In genomic region chr2:96507957-96508520, GRCh38 we compare ENCODE assay signal across 8 cellular contexts. TPM values are rescaled to one million over a fixed set of nuclear protein-coding genes. Genes with fewer than 3 reads are reported as not detected.
DNase-seq lines count a peak whose midpoint lies in the region; ATAC-seq, FAIRE-seq and TF ChIP-seq lines count a peak whose summit lies in the region.

No MANE protein-coding gene starts in this region.

- RAD21 ChIA-PET in GM12878 (lab: Charles Lee; ENCODE audit: unreplicated experiment) = interaction anchor here (1.0 to 9.9 kb wide), 4 partner anchors 21 to 173 kb away, joined by 3 to 144 read pairs (median 32); partner anchors contain the start of gene NCAPH

- H3K4me3 Mint-ChIP-seq in immature natural killer cell = peak overlapping the region; percentile 62 to 78 (median 75)

- BruUV-seq in GM12878 (replicated peaks; lab: Mats Ljungman, UMichigan) = no TSS peak

- CTCF ChIA-PET in GM12878 (lab: Yijun Ruan, JAX) = interaction anchor here (0.9 to 13.0 kb wide), 19 partner anchors 10 to 328 kb away, joined by 3 to 307 read pairs (median 7); no protein-coding TSS in a partner anchor

- peak overlapping the region; percentile 73 for H3K4me3 ChIP-seq in GM23248
- peak overlapping the region; percentile 42; the same call in 1 of the 2 replicates for H3K4me3 ChIP-seq in GM12878

- H3K27ac Mint-ChIP-seq in immature natural killer cell = peak overlapping the region in 2 of 6 donors; percentile 46 to 62

- H3K4me1 Mint-ChIP-seq in immature natural killer cell = peaks cover 16 to 22% of the 10 kb centered on the region in 2 donors

- H3F3A ChIP-seq in GM23248 (ENCODE audit: insufficient read depth) = peaks cover 5% of the 10 kb centered on the region; the same call in 1 of the 2 replicates

- H3K9me3 Mint-ChIP-seq in immature natural killer cell = no peaks in the 10 kb centered on the region

- SMC1A ChIA-PET in GM12878 (lab: Charles Lee; ENCODE audit: uncharacterized antibody, unreplicated experiment) = interaction anchor here (0.6 to 8.1 kb wide), 6 partner anchors 19 to 371 kb away, joined by 3 to 123 read pairs (median 12); no protein-coding TSS in a partner anchor

- no peak for TF ChIP-seq EP300 in GM12878 (IDR thresholded peaks at IDR 0.05; ENCODE audit: borderline replicate concordance in 1 of 2, control insufficient read depth in 1 of 2, low read depth in 2 of 2, low read length in 2 of 2)

- peak; percentile 80 for ATAC-seq in GM12878

- TF ChIP-seq POLR2A in GM12878 (IDR thresholded peaks at IDR 0.05; ENCODE audit: low read depth, low read length) = no peak

- H3K9me2 ChIP-seq in GM23248 (ENCODE audit: insufficient read depth) = no peaks in the 10 kb centered on the region

- intact Hi-C loops in GM12878 (cut with micrococcal nuclease; ENCODE audit: unreplicated experiment) = no loop called here

- H3K27ac ChIP-seq in GM23248 (no peak overlapping the region), GM12878 (ENCODE audit: control insufficient read depth, insufficient read depth) (no peak overlapping the region)

- H3K27me3 Mint-ChIP-seq in immature natural killer cell (ENCODE audit: low read depth in 3 of 3) = peaks cover 0 to 5% (median 3%) of the 10 kb centered on the region in 3 donors

- no peaks in the 10 kb centered on the region for H3K36me3 ChIP-seq in GM23248 (ENCODE audit: low read depth)
- no peaks in the 10 kb centered on the region for H3K36me3 ChIP-seq in GM12878 (ENCODE audit: control insufficient read depth in 2 of 2, insufficient read depth in 2 of 2, low read length in 1 of 2)

- FAIRE-seq in D721Med (lab: Jason Lieb, UNC) (no peak), GM12878 (lab: Jason Lieb, UNC) (no peak)

- H3K27me3 ChIP-seq in GM23248 (replicated peaks; ENCODE audit: insufficient read depth) (no peaks in the 10 kb centered on the region), GM12878 (replicated peaks in 1 of 2; ENCODE audit: control insufficient read depth in 2 of 2, insufficient read depth in 2 of 2, low read length in 1 of 2) (no peaks in the 10 kb centered on the region)

- H3K4me2 ChIP-seq in GM23248 (ENCODE audit: unreplicated experiment) (peak overlapping the region; percentile 96), GM12878 (ENCODE audit: control insufficient read depth, insufficient read depth) (peak overlapping the region; percentile 85)

- WGBS in GM23248 (ENCODE audit: low coverage in 1 of 2, low lambda C conversion rate in 2 of 2, missing lambda C conversion rate in 2 of 2), 2 experiments = 7 to 12% methylated on average over 31 to 36 of the region's 38 CpGs
- whole genome bisulfite sequencing in GM12878 (ENCODE audit: insufficient coverage, insufficient replicate concordance, low lambda C conversion rate, missing lambda C conversion rate) = 1% methylated on average over 38 of the region's 38 CpGs

- H3K79me2 ChIP-seq in GM23248 (ENCODE audit: insufficient read depth) (no peaks in the 10 kb centered on the region), GM12878 (ENCODE audit: control insufficient read depth, insufficient read depth, low read length) (no peaks in the 10 kb centered on the region)

- in situ Hi-C loops in GM23248 (cut with MboI) (loop anchor here (5.0 to 25.0 kb wide), 3 partner anchors 96 to 496 kb away; no protein-coding TSS in a partner anchor), GM12878 (cut with MboI) (loop anchor here (5.0 kb wide), 2 partner anchors 36 to 101 kb away; no protein-coding TSS in a partner anchor)

- peak; percentile 56 for TF ChIP-seq CTCF in D721Med (IDR thresholded peaks at IDR 0.05; ENCODE audit: insufficient read depth, missing control alignments)
- peak; percentile 84 to 99 (median 95); a peak in 5 of 6 replicates for TF ChIP-seq CTCF in GM12878 (IDR thresholded peaks at IDR 0.05 in 2 of 3, conservative IDR thresholded peaks at IDR 0.05 in 1 of 3; ENCODE audit: control insufficient read depth in 2 of 3, extremely low read depth in 1 of 3, insufficient read depth in 1 of 3, low read depth in 3 of 3, low read length in 3 of 3)

- POLR2A ChIA-PET in GM12878 (lab: Charles Lee) = interaction anchor here (1.0 kb wide), 1 partner anchor 101 kb away, joined by 3 read pairs; no protein-coding TSS in a partner anchor

- H2AFZ ChIP-seq in GM23248 (peak overlapping the region; percentile 83), GM12878 (ENCODE audit: control insufficient read depth, low read depth, low read length) (peak overlapping the region; percentile 88)

- H3K9me3 ChIP-seq in GM23248 (ENCODE audit: low read depth) (no peaks in the 10 kb centered on the region), GM12878 (replicated peaks; ENCODE audit: control insufficient read depth, insufficient read depth, low read length) (no peaks in the 10 kb centered on the region)

- H3K9ac ChIP-seq in GM23248 (0 out of 2 replicates have a peak overlapping the region, but pooled peaks have one; percentile 22), GM12878 (ENCODE audit: control insufficient read depth, insufficient read depth, low read length) (no peak overlapping the region)

- H4K20me1 ChIP-seq in GM23248 (ENCODE audit: insufficient read depth) = no peaks in the 10 kb centered on the region
- H4K20me1 ChIP-seq in GM12878 (ENCODE audit: control insufficient read depth, insufficient read depth) = no peaks in the 10 kb centered on the region

- DNase-seq in D721Med (ENCODE audit: insufficient read length, low spot score) (peak; percentile 59), GM23248 (peak; percentile 86), NCI-H1105 (lab: John Stamatoyannopoulos, UW) (peak; percentile 42), UCSD-AML1 (lab: John Stamatoyannopoulos, UW; ENCODE audit: unreplicated experiment) (peak; percentile 71), GM12878 (ENCODE audit: low read depth, low spot score) (no peak), immature natural killer cell (peak; percentile 85 to 89 (median 86)), putamen (ENCODE audit: low spot score) (no peak)
- peak; percentile 67 to 83 for DNase-seq in stimulated activated CD4-positive, alpha-beta T cell treated with anti-CD3 and anti-CD28 coated beads, Interleukin-15, amount 100 ng/mL, for 48 hours (ENCODE audit: low read depth in 2 of 2)

- H3K4me1 ChIP-seq in GM23248 (ENCODE audit: insufficient read depth) (no peaks in the 10 kb centered on the region), GM12878 (ENCODE audit: control insufficient read depth, insufficient read depth, low read length) (peaks cover 27% of the 10 kb centered on the region)

- no peaks in the 10 kb centered on the region for H3K36me3 Mint-ChIP-seq in immature natural killer cell

- TF ChIP-seq RAD21 in GM12878 (IDR thresholded peaks at IDR 0.05; ENCODE audit: insufficient read depth, low read depth, low read length) = peak; percentile 84

TF ChIP-seq in GM12878, 131 proteins besides CTCF, POLR2A, EP300 and RAD21 (continues in another document):
- TF ChIP-seq TARDBP (IDR thresholded peaks at IDR 0.05; ENCODE audit: borderline replicate concordance) = no peak
- no peak for TF ChIP-seq ATF7 (IDR thresholded peaks at IDR 0.05; ENCODE audit: low read depth)
- peak; percentile 80 for TF ChIP-seq SMC3 (IDR thresholded peaks at IDR 0.05; ENCODE audit: borderline replicate concordance, low read length)
- TF ChIP-seq SP1 (IDR thresholded peaks at IDR 0.05; ENCODE audit: low read depth, low read length) = no peak
- TF ChIP-seq POU2F2 (IDR thresholded peaks at IDR 0.05; ENCODE audit: borderline replicate concordance, low read depth, low read length) = no peak

RNA-seq across cellular contexts. Expression of gene NEURL3, which starts 2.9 kb away (rescaled TPM):
- not detected in 2 replicates for total RNA-seq in GM23248 (2014; rRNA removed; shearing (Covaris generic))
- polyA plus RNA-seq in GM23248 (2016; fragmentation: Nextera tagmentation; extraction: Ambion mirVana) (not detected in 2 replicates), GM12878 (2011; rRNA removed) (4.4 and 6.3 TPM in 2 replicates), GM12878 (2014; fragmentation: Illumina TruSeq; extraction: Trizol) (0.10 TPM in 1 of 2 replicates, not detected in the other), GM12878 (2014; fragmentation: Nextera tagmentation; extraction: Ambion mirVana) (under 1 TPM; 0.03 to 0.07 TPM), GM12878 (2014; rRNA removed) (0.39 and 0.51 TPM in 2 replicates), GM12878 (2016; fragmentation: Nextera tagmentation; extraction: Ambion mirVana) (under 1 TPM; 0.55 to 0.79 TPM), immature natural killer cell (not detected)
- 2.2 and 2.9 TPM in 2 replicates for total RNA-seq in GM12878 (2013; cell fraction: nucleolus; rRNA removed)
- total RNA-seq in GM12878 (2014; rRNA removed) (0.85 and 0.98 TPM in 2 replicates), GM12878 (2014; rRNA removed; fragmentation: Illumina TruSeq; extraction: Trizol) (0.09 and 0.31 TPM in 2 replicates), GM12878 (2021) (0.44 and 0.72 TPM in 2 replicates)
- 0.16 TPM for polyA plus RNA-seq in GM12878 (2011; ENCODE audit: low read depth)
- polyA plus RNA-seq in GM12878 (2011; cell fraction: cytosol; rRNA removed) = 6.6 and 7.9 TPM in 2 replicates
- 7.3 and 12.0 TPM in 2 replicates for polyA plus RNA-seq in GM12878 (2011; cell fraction: nucleus; rRNA removed)
- 0.42 and 0.72 TPM in 2 replicates for polyA plus RNA-seq in GM12878 (2012)
- polyA minus RNA-seq in GM12878 (2011; rRNA and poly(A)+ RNA removed) = 1.9 and 2.2 TPM in 2 replicates
- polyA minus RNA-seq in GM12878 (2011; cell fraction: cytosol; rRNA and poly(A)+ RNA removed) = 0.52 and 1.2 TPM in 2 replicates
- 0.96 and 1.3 TPM in 2 replicates for polyA minus RNA-seq in GM12878 (2011; cell fraction: nucleus; rRNA and poly(A)+ RNA removed)

RNA-seq across cellular contexts. Expression of gene ARID5A, which starts 28.5 kb away (rescaled TPM):
- total RNA-seq in GM23248 (2014; rRNA removed; shearing (Covaris generic)) = 11.6 and 15.2 TPM in 2 replicates
- polyA plus RNA-seq in GM23248 (2016; fragmentation: Nextera tagmentation; extraction: Ambion mirVana) (19.5 and 20.8 TPM in 2 replicates), GM12878 (2011; rRNA removed) (13.3 and 28.5 TPM in 2 replicates), GM12878 (2014; fragmentation: Illumina TruSeq; extraction: Trizol) (3.1 and 18.1 TPM in 2 replicates), GM12878 (2014; fragmentation: Nextera tagmentation; extraction: Ambion mirVana) (1 to 10 TPM in 1 of 2 experiments, under 1 TPM in 1; 0.76 to 3.8 TPM), GM12878 (2014; rRNA removed) (79.3 and 83.3 TPM in 2 replicates), GM12878 (2016; fragmentation: Nextera tagmentation; extraction: Ambion mirVana) (10 to 100 TPM; 76.2 to 87.1 TPM), immature natural killer cell (100 to 1,000 TPM in 1 of 3 donors, 10 to 100 TPM in 2; 77.1 to 204 (median 82.7) TPM)
- total RNA-seq in GM12878 (2013; cell fraction: nucleolus; rRNA removed) = 85.2 and 91.3 TPM in 2 replicates
- total RNA-seq in GM12878 (2014; rRNA removed) (46.2 and 46.8 TPM in 2 replicates), GM12878 (2014; rRNA removed; fragmentation: Illumina TruSeq; extraction: Trizol) (22.2 and 25.3 TPM in 2 replicates), GM12878 (2021) (82.7 and 87.9 TPM in 2 replicates)
- 16.0 TPM for polyA plus RNA-seq in GM12878 (2011; ENCODE audit: low read depth)
- polyA plus RNA-seq in GM12878 (2011; cell fraction: cytosol; rRNA removed) = 39.3 and 54.4 TPM in 2 replicates
- 160 and 161 TPM in 2 replicates for polyA plus RNA-seq in GM12878 (2011; cell fraction: nucleus; rRNA removed)
- polyA plus RNA-seq in GM12878 (2012) = 47.3 and 50.2 TPM in 2 replicates
- polyA minus RNA-seq in GM12878 (2011; rRNA and poly(A)+ RNA removed) = 12.7 and 34.9 TPM in 2 replicates
- polyA minus RNA-seq in GM12878 (2011; cell fraction: cytosol; rRNA and poly(A)+ RNA removed) = 26.1 and 28.5 TPM in 2 replicates
- 22.6 and 34.3 TPM in 2 replicates for polyA minus RNA-seq in GM12878 (2011; cell fraction: nucleus; rRNA and poly(A)+ RNA removed)

Comparison
In these comparisons a context has a peak if more than half of its experiments do, and no peak if none do; other contexts are left out.
1. DNase-seq: peak in D721Med (single experiment), GM23248 (single experiment), NCI-H1105 (single experiment), UCSD-AML1 (single experiment), immature natural killer cell (3 of 3) and stimulated activated CD4-positive, alpha-beta T cell treated with anti-CD3 and anti-CD28 coated beads, Interleukin-15, amount 100 ng/mL, for 48 hours (2 of 2); none in GM12878 (single experiment) and putamen (single experiment).